ENCODE assay signal across 8 cellular contexts in genomic region chr5:151085517-151086031, GRCh38.
DNase-seq lines count a peak whose midpoint lies in the region; ATAC-seq and TF ChIP-seq lines count a peak whose summit lies in the region.

No MANE protein-coding gene starts in this region.

- no peak for TF ChIP-seq CTCF in foreskin fibroblast (IDR thresholded peaks at IDR 0.05; ENCODE audit: low read depth, low read length)

- TF ChIP-seq POLR2A in GM19193 (IDR thresholded peaks at IDR 0.05; ENCODE audit: extremely low read depth, insufficient read depth, insufficient read length): peak; percentile 65

- peak overlapping the region in 20 of 21 experiments; percentile 53 to 100 (median 77) for H3K27ac ChIP-seq in skin epidermis

- H3K4me3 ChIP-seq in skin epidermis (peak overlapping the region in 3 of 7 experiments; percentile 14 to 41 (median 30)), foreskin fibroblast (ENCODE audit: low read depth in 1 of 2, low read length in 2 of 2) (no peak overlapping the region)

- no peak for ATAC-seq in HG02642 (IDR thresholded peaks at IDR 0.05; ENCODE audit: poor library complexity, unreplicated experiment)
- ATAC-seq in GM18520 (IDR thresholded peaks at IDR 0.05; ENCODE audit: unreplicated experiment): no peak
- ATAC-seq in GM21390 (IDR thresholded peaks at IDR 0.05; ENCODE audit: unreplicated experiment): no peak

- DNase-seq in UCSD-AML1 (lab: John Stamatoyannopoulos, UW; ENCODE audit: unreplicated experiment): peak; percentile 69
- DNase-seq in fibroblast of gingiva (ENCODE audit: low read depth): peak; percentile 42
- no peak for DNase-seq in foreskin fibroblast

Comparison
In these comparisons a context has a peak if more than half of its experiments do, and no peak if none do; other contexts are left out.
1. DNase-seq: peak in UCSD-AML1 (single experiment) and fibroblast of gingiva (single experiment); none in foreskin fibroblast (0 of 2).